In genomic region chr6:5610640-5611039, GRCh38 we compare ENCODE assay signal across 12 cellular contexts.
"Had no signal": no experiment of that assay in that cellular context is flagged by ENCODE, and none has a peak within 500 bp of the region (broad histone marks: within the 10 kb centered on the region; RNA-seq: fewer than 3 reads in every experiment).

No MANE protein-coding gene starts in this region.

- H3K4me3 ChIP-seq: hepatocyte, tibial artery had no signal

- FAIRE-seq: small intestine had no signal

- H3K27ac ChIP-seq: epithelial cell of prostate, hepatocyte, parathyroid adenoma, tibial artery had no signal

- DNase-seq: activated B cell treated with CpG ODN at 0.5 μM for 24 hours; activated CD4-positive, alpha-beta T cell treated with anti-CD3 and anti-CD28 coated beads, Interleukin-2, amount 10 ng/mL, durations not matched to agents 7 days and 5 days; activated CD8-positive, alpha-beta memory T cell treated with anti-CD3 and anti-CD28 coated beads for 24 hours; activated naive CD4-positive, alpha-beta T cell treated with Interleukin-2 at 50 U/mL for 16 hours; caudate nucleus; cortex of kidney; effector CD8-positive, alpha-beta T cell; small intestine; tibial artery had no signal
